In the genomic region with DNA sequence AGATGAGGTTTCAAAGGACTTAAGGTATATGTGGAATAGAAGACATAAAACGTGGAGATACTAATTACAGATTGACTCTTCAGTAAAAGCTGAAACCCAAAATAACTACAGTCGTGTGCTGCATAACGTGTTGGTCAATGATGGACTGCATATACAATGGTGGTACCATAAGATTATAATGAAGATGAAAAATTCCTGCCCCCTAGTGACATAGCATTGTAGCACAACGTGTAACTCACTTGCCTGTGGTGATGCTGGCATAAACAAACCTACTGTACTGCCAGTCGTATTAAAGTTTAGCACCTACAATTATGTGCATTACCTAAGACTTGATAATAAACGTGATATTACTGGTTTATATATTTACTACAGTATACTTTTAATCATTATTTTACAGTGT, we compare ENCODE assay signal across 12 cellular contexts.
A peak's percentile ranks its signal among the peaks of the same experiment; 100 is the strongest.
DNase-seq lines count a peak whose midpoint lies in the region; ATAC-seq, FAIRE-seq and TF ChIP-seq lines count a peak whose summit lies in the region.
"Had no signal": no experiment of that assay in that cellular context is flagged by ENCODE, and none has a peak within 500 bp of the region (broad histone marks: within the 10 kb centered on the region; RNA-seq: fewer than 3 reads in every experiment).

No MANE protein-coding gene starts in this region.

- no peaks in the 10 kb centered on the region for H3K9me3 ChIP-seq in cardiac muscle cell (ENCODE audit: low read depth)
- no peaks in the 10 kb centered on the region for H3K9me3 ChIP-seq in GM12878 (replicated peaks; ENCODE audit: control insufficient read depth, insufficient read depth, low read length)
- no peaks in the 10 kb centered on the region for H3K9me3 ChIP-seq in tibial artery

- H3K9me3 Mint-ChIP-seq in activated T-cell treated with anti-CD3 and anti-CD28 coated beads, Interleukin-2, amount 50 U/mL, for 24 hours = peaks cover 2% of the 10 kb centered on the region
- H3K9me3 Mint-ChIP-seq: T-helper 1 cell treated with Interleukin-12 subunit alpha and Interleukin-12 subunit beta and Interleukin-4 antibody, amounts not matched to agents 30 μg/mL and 1 μg/mL, for 36 hours had no signal

- no peak overlapping the region for H2AFZ ChIP-seq in GM12878 (ENCODE audit: control insufficient read depth, low read depth, low read length)

- H3K4me3 Mint-ChIP-seq in activated T-cell treated with anti-CD3 and anti-CD28 coated beads, Interleukin-2, amount 50 U/mL, for 24 hours = no peak overlapping the region
- H3K4me3 Mint-ChIP-seq: B cell; T-helper 1 cell treated with Interleukin-12 subunit alpha and Interleukin-12 subunit beta and Interleukin-4 antibody, amounts not matched to agents 30 μg/mL and 1 μg/mL, for 36 hours had no signal

- no peaks in the 10 kb centered on the region for H4K20me1 ChIP-seq in GM12878 (ENCODE audit: control insufficient read depth, insufficient read depth)

- CTCF ChIA-PET in GM12878 (lab: Yijun Ruan, JAX) = interaction anchor here (1.6 to 3.2 kb wide), 6 partner anchors 8 to 61 kb away, joined by 4 to 20 read pairs (median 8); no protein-coding TSS in a partner anchor

- H3K27ac ChIP-seq in cardiac muscle cell (no peak overlapping the region), GM12878 (ENCODE audit: control insufficient read depth, insufficient read depth) (no peak overlapping the region), tibial artery (no peak overlapping the region)

- H3K27ac Mint-ChIP-seq in activated T-cell treated with anti-CD3 and anti-CD28 coated beads, Interleukin-2, amount 50 U/mL, for 24 hours = no peak overlapping the region
- H3K27ac Mint-ChIP-seq: B cell; T-helper 1 cell treated with Interleukin-12 subunit alpha and Interleukin-12 subunit beta and Interleukin-4 antibody, amounts not matched to agents 30 μg/mL and 1 μg/mL, for 36 hours had no signal

- no peaks in the 10 kb centered on the region for H3K4me1 Mint-ChIP-seq in activated T-cell treated with anti-CD3 and anti-CD28 coated beads, Interleukin-2, amount 50 U/mL, for 24 hours (ENCODE audit: low read depth)

- RAD21 ChIA-PET in GM12878 (lab: Charles Lee; ENCODE audit: unreplicated experiment) = interaction anchor here (1.2 kb wide), 1 partner anchor 27 kb away, joined by 3 read pairs; no protein-coding TSS in a partner anchor

- BruUV-seq in GM12878 (replicated peaks; lab: Mats Ljungman, UMichigan) = no TSS peak

- in situ Hi-C loops in GM12878 (cut with MboI) = no loop called here

- DNase-seq in cardiac muscle cell (ENCODE audit: low read depth in 1 of 2, low spot score in 1 of 2) (peak in 1 of 2 donors; percentile 5), Right ventricle myocardium inferior (ENCODE audit: missing footprints) (no peak), GM12878 (ENCODE audit: low read depth, low spot score) (no peak), tibial artery (no peak), amygdala (lab: John Stamatoyannopoulos, UW) (no peak)
- DNase-seq in activated T-cell treated with anti-CD3 and anti-CD28 coated beads, Interleukin-2, amount 50 U/mL, for 24 hours = no peak
- DNase-seq in activated CD4-positive, alpha-beta T cell treated with anti-CD3 and anti-CD28 coated beads for 48 hours = no peak
- DNase-seq: hippocampal formation, NCI-H1417 treated with DMSO at 0.1 percent for 48 hours had no signal

- ATAC-seq in Right ventricle myocardium inferior (no peak), HG03520 (IDR thresholded peaks at IDR 0.05; ENCODE audit: unreplicated experiment) (peak; percentile 43), GM12878 (peak; percentile 91)

- H3K36me3 Mint-ChIP-seq in activated T-cell treated with anti-CD3 and anti-CD28 coated beads, Interleukin-2, amount 50 U/mL, for 24 hours (ENCODE audit: low read depth) = no peaks in the 10 kb centered on the region

- H3K36me3 ChIP-seq in cardiac muscle cell (no peaks in the 10 kb centered on the region), GM12878 (ENCODE audit: control insufficient read depth in 2 of 2, insufficient read depth in 2 of 2, low read length in 1 of 2) (no peaks in the 10 kb centered on the region), tibial artery (peaks cover 0 to under 1% (median 0%) of the 10 kb centered on the region in 3 donors)

- no peak overlapping the region for H3K4me2 ChIP-seq in GM12878 (ENCODE audit: control insufficient read depth, insufficient read depth)

- H3K79me2 ChIP-seq in GM12878 (ENCODE audit: control insufficient read depth, insufficient read depth, low read length) = no peaks in the 10 kb centered on the region

- peak; percentile 35 for FAIRE-seq in GM12878 (lab: Jason Lieb, UNC)

- H3K27me3 Mint-ChIP-seq in activated T-cell treated with anti-CD3 and anti-CD28 coated beads, Interleukin-2, amount 50 U/mL, for 24 hours = no peaks in the 10 kb centered on the region
- H3K27me3 Mint-ChIP-seq: B cell had no signal

- intact Hi-C loops in Right ventricle myocardium inferior (cut with DNase I) (no loop called here), GM12878 (cut with micrococcal nuclease; ENCODE audit: unreplicated experiment) (loop anchor here (5.0 kb wide), 1 partner anchor 223 kb away; no protein-coding TSS in a partner anchor), tibial artery (cut with DNase I; ENCODE audit: low total_unique reads) (no loop called here)

- H3K9ac ChIP-seq in GM12878 (ENCODE audit: control insufficient read depth, insufficient read depth, low read length) = no peak overlapping the region

- H3K4me1 ChIP-seq in cardiac muscle cell (ENCODE audit: low read depth) = no peaks in the 10 kb centered on the region
- no peaks in the 10 kb centered on the region for H3K4me1 ChIP-seq in GM12878 (ENCODE audit: control insufficient read depth, insufficient read depth, low read length)
- H3K4me1 ChIP-seq in tibial artery = no peaks in the 10 kb centered on the region

- TF ChIP-seq CTCF in cardiac muscle cell (IDR thresholded peaks at IDR 0.05; ENCODE audit: low read depth, low read length) (peak; percentile 15), GM12878 (IDR thresholded peaks at IDR 0.05 in 2 of 3, conservative IDR thresholded peaks at IDR 0.05 in 1 of 3; ENCODE audit: control insufficient read depth in 2 of 3, extremely low read depth in 1 of 3, insufficient read depth in 1 of 3, low read depth in 3 of 3, low read length in 3 of 3) (peak; percentile 30 to 46 (median 45); a peak in 5 of 6 replicates), tibial artery (IDR thresholded peaks at IDR 0.05) (no peak)

- no peak for TF ChIP-seq RAD21 in GM12878 (IDR thresholded peaks at IDR 0.05; ENCODE audit: insufficient read depth, low read depth, low read length)

- SMC1A ChIA-PET in GM12878 (lab: Charles Lee; ENCODE audit: uncharacterized antibody, unreplicated experiment) = interaction anchor here (0.6 to 3.5 kb wide), 6 partner anchors 16 to 364 kb away, joined by 3 to 13 read pairs (median 4); no protein-coding TSS in a partner anchor

- H3K4me3 ChIP-seq in cardiac muscle cell (no peak overlapping the region), GM12878 (no peak overlapping the region), tibial artery (no peak overlapping the region)

- POLR2A ChIA-PET in GM12878 (lab: Charles Lee) = no interaction called here

- WGBS in GM12878 (ENCODE audit: insufficient coverage, insufficient replicate concordance, low lambda C conversion rate, missing lambda C conversion rate) = 33% methylated on average over 6 of the region's 6 CpGs

- H3K27me3 ChIP-seq in cardiac muscle cell (no peaks in the 10 kb centered on the region), GM12878 (replicated peaks in 1 of 2; ENCODE audit: control insufficient read depth in 2 of 2, insufficient read depth in 2 of 2, low read length in 1 of 2) (no peaks in the 10 kb centered on the region), tibial artery (no peaks in the 10 kb centered on the region)

- no peak for TF ChIP-seq POLR2A in GM12878 (IDR thresholded peaks at IDR 0.05; ENCODE audit: low read depth, low read length)

- TF ChIP-seq EP300 in GM12878 (IDR thresholded peaks at IDR 0.05; ENCODE audit: borderline replicate concordance in 1 of 2, control insufficient read depth in 1 of 2, low read depth in 2 of 2, low read length in 2 of 2) = no peak

TF ChIP-seq in GM12878, 131 proteins besides CTCF, POLR2A, EP300 and RAD21:
- no peak for TF ChIP-seq SP1 (IDR thresholded peaks at IDR 0.05; ENCODE audit: low read depth, low read length)
- no peak for TF ChIP-seq IKZF2 (IDR thresholded peaks at IDR 0.05)
- TF ChIP-seq, protein P1, sequence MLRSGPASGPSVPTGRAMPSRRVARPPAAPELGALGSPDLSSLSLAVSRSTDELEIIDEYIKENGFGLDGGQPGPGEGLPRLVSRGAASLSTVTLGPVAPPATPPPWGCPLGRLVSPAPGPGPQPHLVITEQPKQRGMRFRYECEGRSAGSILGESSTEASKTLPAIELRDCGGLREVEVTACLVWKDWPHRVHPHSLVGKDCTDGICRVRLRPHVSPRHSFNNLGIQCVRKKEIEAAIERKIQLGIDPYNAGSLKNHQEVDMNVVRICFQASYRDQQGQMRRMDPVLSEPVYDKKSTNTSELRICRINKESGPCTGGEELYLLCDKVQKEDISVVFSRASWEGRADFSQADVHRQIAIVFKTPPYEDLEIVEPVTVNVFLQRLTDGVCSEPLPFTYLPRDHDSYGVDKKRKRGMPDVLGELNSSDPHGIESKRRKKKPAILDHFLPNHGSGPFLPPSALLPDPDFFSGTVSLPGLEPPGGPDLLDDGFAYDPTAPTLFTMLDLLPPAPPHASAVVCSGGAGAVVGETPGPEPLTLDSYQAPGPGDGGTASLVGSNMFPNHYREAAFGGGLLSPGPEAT (IDR thresholded peaks at IDR 0.05; ENCODE audit: low read depth) = no peak
- no peak for TF ChIP-seq PML (IDR thresholded peaks at IDR 0.05; ENCODE audit: low read length)

Comparison
In these comparisons a context has a peak if more than half of its experiments do, and no peak if none do; other contexts are left out.
1. CTCF ChIP-seq: peak in cardiac muscle cell (single experiment) and GM12878 (3 of 3); none in tibial artery (0 of 2).